In the genomic region with DNA sequence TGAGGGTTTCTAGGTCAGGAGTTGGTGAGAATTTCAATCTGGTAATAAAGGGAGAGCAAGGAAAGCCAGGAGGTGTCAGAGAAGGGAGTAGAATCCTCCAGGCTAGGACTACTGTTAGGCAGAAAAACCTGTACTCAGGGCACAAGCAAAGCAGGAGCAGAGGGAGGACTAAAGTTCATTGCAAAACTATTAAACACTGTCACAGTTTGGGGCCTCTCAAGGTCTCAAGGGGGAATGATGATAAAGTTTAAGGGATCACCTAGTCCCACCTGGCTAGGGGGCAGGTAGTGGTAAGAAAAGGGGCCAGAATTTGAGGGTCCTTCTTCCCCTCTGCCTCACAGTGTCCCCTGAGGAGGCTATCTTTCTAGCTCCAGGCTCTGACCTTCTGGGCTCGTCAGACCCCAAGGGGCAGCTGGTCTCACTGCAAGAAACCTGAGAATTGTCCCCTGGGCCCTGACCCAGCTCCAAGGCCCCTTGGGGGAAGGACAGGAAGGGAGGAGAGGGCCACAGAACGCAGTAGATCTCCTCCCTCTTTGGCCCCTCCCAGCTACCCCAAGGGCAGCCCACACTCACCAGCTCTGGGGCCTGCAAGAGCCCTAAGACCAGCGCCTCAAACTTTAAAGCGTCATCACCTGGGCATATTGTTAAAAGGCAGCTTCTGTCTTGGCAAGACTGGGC, we compare ENCODE assay signal across 8 cellular contexts. TPM values are rescaled to one million over a fixed set of nuclear protein-coding genes. Genes with fewer than 3 reads are reported as not detected.
DNase-seq lines count a peak whose midpoint lies in the region; ATAC-seq and TF ChIP-seq lines count a peak whose summit lies in the region.

No MANE protein-coding gene starts in this region.

- H3K4me2 ChIP-seq in KMS-11 = peak overlapping the region; percentile 63
- H3K4me2 ChIP-seq in smooth muscle cell = peak overlapping the region; percentile 91

- H3K9ac ChIP-seq in KMS-11 (0 out of 2 replicates have a peak overlapping the region, but pooled peaks have one; percentile 51), smooth muscle cell (ENCODE audit: low read depth) (no peak overlapping the region)

- intact Hi-C loops in left ventricle myocardium superior (cut with micrococcal nuclease) = no loop called here

- H3K27ac ChIP-seq in KMS-11 = no peak overlapping the region
- H3K27ac ChIP-seq in smooth muscle cell (ENCODE audit: low read depth) = no peak overlapping the region

- no peaks in the 10 kb centered on the region for H3K79me2 ChIP-seq in KMS-11 (ENCODE audit: insufficient read depth, low read depth)
- H3K79me2 ChIP-seq in smooth muscle cell (ENCODE audit: low read depth) = no peaks in the 10 kb centered on the region

- H3K27me3 ChIP-seq in KMS-11 (ENCODE audit: insufficient read depth, low read depth) (no peaks in the 10 kb centered on the region), smooth muscle cell (ENCODE audit: low read depth) (no peaks in the 10 kb centered on the region)

- H4K20me1 ChIP-seq in KMS-11 (ENCODE audit: insufficient read depth) (no peaks in the 10 kb centered on the region), smooth muscle cell (ENCODE audit: low read depth) (no peaks in the 10 kb centered on the region)

- H3K36me3 ChIP-seq in KMS-11 (ENCODE audit: insufficient read depth) (no peaks in the 10 kb centered on the region), smooth muscle cell (ENCODE audit: low read depth) (no peaks in the 10 kb centered on the region)

- H2AFZ ChIP-seq in KMS-11 (ENCODE audit: low read depth) (peak overlapping the region; percentile 66), smooth muscle cell (ENCODE audit: low read depth) (no peak overlapping the region)

- no peak overlapping the region for H3K4me3 ChIP-seq in KMS-11 (IDR thresholded peaks at IDR 0.05; ENCODE audit: insufficient read depth, low read depth, low read length)
- H3K4me3 ChIP-seq in smooth muscle cell = peak overlapping the region; percentile 74

- WGBS in smooth muscle cell (ENCODE audit: low lambda C conversion rate) = 45% methylated on average over 4 of the region's 4 CpGs

- TF ChIP-seq CTCF in KMS-11 (conservative IDR thresholded peaks at IDR 0.05; ENCODE audit: low read depth, low read length) = no peak
- TF ChIP-seq CTCF in smooth muscle cell (IDR thresholded peaks at IDR 0.05; ENCODE audit: borderline replicate concordance, insufficient read depth, poor library complexity, severe bottlenecking) = no peak

- ATAC-seq in GM21576 (IDR thresholded peaks at IDR 0.05; ENCODE audit: unreplicated experiment) = peak; percentile 78
- ATAC-seq in left ventricle myocardium superior = peak; percentile 78

- DNase-seq in G401 (ENCODE audit: low spot score) (peak; percentile 4), left ventricle myocardium superior (peak; percentile 56), smooth muscle cell (lab: John Stamatoyannopoulos, UW; ENCODE audit: unreplicated experiment) (no peak), ureter (ENCODE audit: low spot score) (no peak), NCI-H1694 (lab: John Stamatoyannopoulos, UW) (no peak)
- DNase-seq in activated effector memory CD4-positive, alpha-beta T cell treated with Interleukin-2 at 50 U/mL for 16 hours = peak; percentile 54

- H3F3A ChIP-seq in smooth muscle cell (ENCODE audit: low read depth) = no peaks in the 10 kb centered on the region

- peaks cover 18% of the 10 kb centered on the region for H3K4me1 ChIP-seq in KMS-11 (ENCODE audit: low read depth, poor library complexity, severe bottlenecking)
- peaks cover 3% of the 10 kb centered on the region for H3K4me1 ChIP-seq in smooth muscle cell (ENCODE audit: low read depth)

- no peaks in the 10 kb centered on the region for H3K9me3 ChIP-seq in smooth muscle cell (replicated peaks; ENCODE audit: low read depth)

- in situ Hi-C loops in G401 (cut with HindIII; ENCODE audit: low sequenced_read_pairs) = no loop called here

RNA-seq across cellular contexts. Expression of a gene that starts 1.0 kb away (rescaled TPM):
- 3.9 and 7.0 TPM in 2 replicates for total RNA-seq in G401 (2014; rRNA removed; shearing (Covaris generic))
- total RNA-seq in left ventricle myocardium superior = 178 TPM
- total RNA-seq in smooth muscle cell = 1.2 and 1.8 TPM in 2 replicates
- polyA plus RNA-seq in smooth muscle cell = 1.1 and 3.8 TPM in 2 replicates
- 53.4 TPM for total RNA-seq in ureter

RNA-seq across cellular contexts. Expression of a gene that starts 30.1 kb away (rescaled TPM):
- total RNA-seq in G401 (2014; rRNA removed; shearing (Covaris generic)) = 35.0 and 39.8 TPM in 2 replicates
- total RNA-seq in left ventricle myocardium superior (32.1 TPM), smooth muscle cell (35.0 and 36.1 TPM in 2 replicates), ureter (60.7 TPM)
- 16.3 and 20.3 TPM in 2 replicates for polyA plus RNA-seq in smooth muscle cell

Comparison
In these comparisons a context has a peak if more than half of its experiments do, and no peak if none do; other contexts are left out.
1. DNase-seq: peak in G401 (single experiment), activated effector memory CD4-positive, alpha-beta T cell treated with Interleukin-2 at 50 U/mL for 16 hours (single experiment) and left ventricle myocardium superior (single experiment); none in smooth muscle cell (single experiment), ureter (single experiment) and NCI-H1694 (single experiment).